ENCODE assay signal across 8 cellular contexts in genomic region chr5:140239939-140240700, GRCh38.
DNase-seq lines count a peak whose midpoint lies in the region; ATAC-seq, FAIRE-seq and TF ChIP-seq lines count a peak whose summit lies in the region.

No MANE protein-coding gene starts in this region.

- H3K27ac ChIP-seq in GM12878 (ENCODE audit: control insufficient read depth, insufficient read depth) (no peak overlapping the region), iPS DF 6.9 (ENCODE audit: low read length) (no peak overlapping the region)

- peak; percentile 21 to 58 for DNase-seq in NCI-H524 (lab: John Stamatoyannopoulos, UW)
- DNase-seq in NCI-H524 treated with DMSO at 0.1 percent for 48 hours (lab: John Stamatoyannopoulos, UW) = no peak
- peak; percentile 63 for DNase-seq in HT1080 (ENCODE audit: low read depth)
- DNase-seq in T-helper 9 cell = peak; percentile 29
- no peak for DNase-seq in GM12878 (ENCODE audit: low read depth, low spot score)
- peak; percentile 60 for DNase-seq in iPS DF 6.9 (ENCODE audit: low read depth, low spot score)
- peak; percentile 61 for DNase-seq in stimulated activated CD4-positive, alpha-beta T cell treated with anti-CD3 and anti-CD28 coated beads, Interleukin-12 subunit alpha, Interleukin-12 subunit beta, amount 100 ng/mL, for 4 hours
- no peak for DNase-seq in COLO829 (ENCODE audit: low spot score)

- H3K4me2 ChIP-seq in GM12878 (ENCODE audit: control insufficient read depth, insufficient read depth) = no peak overlapping the region

- ATAC-seq in GM12878 = peak; percentile 90

- peak; percentile 64 for FAIRE-seq in GM12878 (lab: Jason Lieb, UNC)

- H4K20me1 ChIP-seq in GM12878 (ENCODE audit: control insufficient read depth, insufficient read depth) = no peaks in the 10 kb centered on the region; the same call in 1 of the 2 replicates

- no peak overlapping the region for H3K9ac ChIP-seq in GM12878 (ENCODE audit: control insufficient read depth, insufficient read depth, low read length)

- POLR2A ChIA-PET in GM12878 (lab: Charles Lee) = interaction anchor here (0.9 to 1.2 kb wide), 4 partner anchors 65 to 119 kb away, joined by 3 to 5 read pairs (median 3); partner anchors contain the start of genes CYSTM1 and HBEGF

- peak; percentile 65 for TF ChIP-seq RAD21 in GM12878 (IDR thresholded peaks at IDR 0.05; ENCODE audit: insufficient read depth, low read depth, low read length)

- RAD21 ChIA-PET in GM12878 (lab: Charles Lee; ENCODE audit: unreplicated experiment) = interaction anchor here (0.7 to 2.5 kb wide), 10 partner anchors 16 to 395 kb away, joined by 3 to 41 read pairs (median 4); partner anchors contain the start of gene HBEGF

- H3K9me3 ChIP-seq in GM12878 (replicated peaks; ENCODE audit: control insufficient read depth, insufficient read depth, low read length) = no peaks in the 10 kb centered on the region
- no peaks in the 10 kb centered on the region for H3K9me3 ChIP-seq in iPS DF 6.9 (ENCODE audit: control insufficient read depth, insufficient read depth, low read length)

- no TSS peak for BruUV-seq in GM12878 (replicated peaks; lab: Mats Ljungman, UMichigan)

- CTCF ChIA-PET in GM12878 (lab: Yijun Ruan, JAX) = interaction anchor here (0.6 to 18.8 kb wide), 34 partner anchors 9 to 482 kb away, joined by 3 to 774 read pairs (median 4); partner anchors contain the start of genes ANKHD1, HBEGF, PFDN1 and SLC4A9

- TF ChIP-seq EP300 in GM12878 (IDR thresholded peaks at IDR 0.05; ENCODE audit: borderline replicate concordance in 1 of 2, control insufficient read depth in 1 of 2, low read depth in 2 of 2, low read length in 2 of 2) = no peak

- 37% methylated on average over 11 of the region's 11 CpGs for WGBS in GM12878 (ENCODE audit: insufficient coverage, insufficient replicate concordance, low lambda C conversion rate, missing lambda C conversion rate)
- WGBS in iPS DF 6.9 (ENCODE audit: insufficient coverage, insufficient read length) = no CpG with 5 or more reads among the region's 11 CpGs

- no peaks in the 10 kb centered on the region for H3K79me2 ChIP-seq in GM12878 (ENCODE audit: control insufficient read depth, insufficient read depth, low read length)

- peak; percentile 68 to 75 (median 72) for TF ChIP-seq CTCF in GM12878 (IDR thresholded peaks at IDR 0.05 in 2 of 3, conservative IDR thresholded peaks at IDR 0.05 in 1 of 3; ENCODE audit: control insufficient read depth in 2 of 3, extremely low read depth in 1 of 3, insufficient read depth in 1 of 3, low read depth in 3 of 3, low read length in 3 of 3)

- SMC1A ChIA-PET in GM12878 (lab: Charles Lee; ENCODE audit: uncharacterized antibody, unreplicated experiment) = interaction anchor here (0.5 to 14.6 kb wide), 10 partner anchors 16 to 163 kb away, joined by 3 to 345 read pairs (median 4); partner anchors contain the start of gene HBEGF

- no peak overlapping the region for H3K4me3 ChIP-seq in GM12878
- no peak overlapping the region for H3K4me3 ChIP-seq in iPS DF 6.9 (ENCODE audit: low read length)

- H2AFZ ChIP-seq in GM12878 (ENCODE audit: control insufficient read depth, low read depth, low read length) = no peak overlapping the region

- in situ Hi-C loops in GM12878 (cut with MboI) = loop anchor here (5.0 to 25.0 kb wide), 3 partner anchors 122 to 797 kb away; partner anchors contain the start of gene SLC4A9

- H3K36me3 ChIP-seq in GM12878 (ENCODE audit: control insufficient read depth in 2 of 2, insufficient read depth in 2 of 2, low read length in 1 of 2) (peaks cover 5 to 11% of the 10 kb centered on the region in 2 experiments; a peak in 3 of 4 replicates), iPS DF 6.9 (ENCODE audit: control insufficient read depth, insufficient read depth, low read length) (no peaks in the 10 kb centered on the region; the same call in 1 of the 2 replicates)

- intact Hi-C loops in GM12878 (cut with micrococcal nuclease; ENCODE audit: unreplicated experiment) = loop anchor here (1.0 to 5.0 kb wide), 3 partner anchors 111 to 472 kb away; no protein-coding TSS in a partner anchor

- TF ChIP-seq POLR2A in GM12878 (IDR thresholded peaks at IDR 0.05; ENCODE audit: low read depth, low read length) = no peak

- H3K4me1 ChIP-seq in GM12878 (ENCODE audit: control insufficient read depth, insufficient read depth, low read length) = peaks cover 3% of the 10 kb centered on the region; the same call in 1 of the 2 replicates
- peaks cover 3% of the 10 kb centered on the region; the same call in 1 of the 2 replicates for H3K4me1 ChIP-seq in iPS DF 6.9 (ENCODE audit: control insufficient read depth, insufficient read depth, low read length)

- H3K27me3 ChIP-seq in GM12878 (replicated peaks in 1 of 2; ENCODE audit: control insufficient read depth in 2 of 2, insufficient read depth in 2 of 2, low read length in 1 of 2) (no peaks in the 10 kb centered on the region), iPS DF 6.9 (ENCODE audit: control insufficient read depth, insufficient read depth, low read length) (no peaks in the 10 kb centered on the region)

TF ChIP-seq in GM12878, 131 proteins besides CTCF, POLR2A, EP300 and RAD21:
- TF ChIP-seq RAD51 (IDR thresholded peaks at IDR 0.05) = no peak
- TF ChIP-seq SMC3 (IDR thresholded peaks at IDR 0.05; ENCODE audit: borderline replicate concordance, low read length) = peak; percentile 72; the same call in 1 of the 2 replicates

Comparison
In these comparisons a context has a peak if more than half of its experiments do, and no peak if none do; other contexts are left out.
1. DNase-seq: peak in NCI-H524 (2 of 2), HT1080 (single experiment), T-helper 9 cell (single experiment), iPS DF 6.9 (single experiment) and stimulated activated CD4-positive, alpha-beta T cell treated with anti-CD3 and anti-CD28 coated beads, Interleukin-12 subunit alpha, Interleukin-12 subunit beta, amount 100 ng/mL, for 4 hours (single experiment); none in NCI-H524 treated with DMSO at 0.1 percent for 48 hours (single experiment), GM12878 (single experiment) and COLO829 (single experiment).